11 cellular contexts compared by ENCODE assay signal in genomic region chr12:122099280-122099749, GRCh38. TPM values are rescaled to one million over a fixed set of nuclear protein-coding genes. Genes with fewer than 3 reads are reported as not detected.
DNase-seq lines count a peak whose midpoint lies in the region; ATAC-seq lines count a peak whose summit lies in the region.
"Had no signal": no experiment of that assay in that cellular context is flagged by ENCODE, and none has a peak within 500 bp of the region (broad histone marks: within the 10 kb centered on the region; RNA-seq: fewer than 3 reads in every experiment).

No MANE protein-coding gene starts in this region.

- peak; percentile 28 for ATAC-seq in activated T-helper 17 cell treated with anti-CD3 and anti-CD28 coated beads, Interleukin-2, amount 50 U/mL, for 72 hours (replicated peaks)
- ATAC-seq in memory B cell (ENCODE audit: low read depth) (no peak), HG02938 (IDR thresholded peaks at IDR 0.05; ENCODE audit: unreplicated experiment) (no peak)

- H3K9me3 ChIP-seq in thymus (ENCODE audit: control insufficient read depth), result no peaks in the 10 kb centered on the region

- no peaks in the 10 kb centered on the region for H3K27me3 ChIP-seq in thymus (ENCODE audit: control insufficient read depth, insufficient read depth)
- H3K27me3 ChIP-seq: neural progenitor cell had no signal

- H3K27ac Mint-ChIP-seq in activated T-cell treated with anti-CD3 and anti-CD28 coated beads, Interleukin-2, amount 50 U/mL, for 24 hours, result peak overlapping the region; percentile 78
- peak overlapping the region; percentile 85 for H3K27ac Mint-ChIP-seq in activated T-helper 17 cell treated with anti-CD3 and anti-CD28 coated beads, Interleukin-2, amount 50 U/mL, for 72 hours
- H3K27ac Mint-ChIP-seq in memory B cell, result peak overlapping the region; percentile 73

- 88% methylated on average over 6 of the region's 6 CpGs for WGBS in thymus

- peaks cover 6% of the 10 kb centered on the region for H3K36me3 Mint-ChIP-seq in activated T-cell treated with anti-CD3 and anti-CD28 coated beads, Interleukin-2, amount 50 U/mL, for 24 hours (ENCODE audit: low read depth)
- H3K36me3 Mint-ChIP-seq in activated T-helper 17 cell treated with anti-CD3 and anti-CD28 coated beads, Interleukin-2, amount 50 U/mL, for 72 hours (ENCODE audit: low read depth), result no peaks in the 10 kb centered on the region
- H3K36me3 Mint-ChIP-seq in memory B cell, result peaks cover 6% of the 10 kb centered on the region

- H3K36me3 ChIP-seq in thymus (ENCODE audit: control insufficient read depth, insufficient read depth), result no peaks in the 10 kb centered on the region
- H3K36me3 ChIP-seq: neural progenitor cell had no signal

- H3K4me1 Mint-ChIP-seq in activated T-cell treated with anti-CD3 and anti-CD28 coated beads, Interleukin-2, amount 50 U/mL, for 24 hours (ENCODE audit: low read depth), result peaks cover 72% of the 10 kb centered on the region
- peaks cover 30% of the 10 kb centered on the region for H3K4me1 Mint-ChIP-seq in activated T-helper 17 cell treated with anti-CD3 and anti-CD28 coated beads, Interleukin-2, amount 50 U/mL, for 72 hours
- peaks cover 36% of the 10 kb centered on the region for H3K4me1 Mint-ChIP-seq in memory B cell

- H3K27ac ChIP-seq in thymus (ENCODE audit: low read depth), result peak overlapping the region; percentile 64
- H3K27ac ChIP-seq: neural progenitor cell had no signal

- no peaks in the 10 kb centered on the region for H3K27me3 Mint-ChIP-seq in activated T-cell treated with anti-CD3 and anti-CD28 coated beads, Interleukin-2, amount 50 U/mL, for 24 hours
- no peaks in the 10 kb centered on the region for H3K27me3 Mint-ChIP-seq in activated T-helper 17 cell treated with anti-CD3 and anti-CD28 coated beads, Interleukin-2, amount 50 U/mL, for 72 hours
- no peaks in the 10 kb centered on the region for H3K27me3 Mint-ChIP-seq in memory B cell

- H3K4me3 ChIP-seq in thymus (ENCODE audit: low read length), result no peak overlapping the region
- H3K4me3 ChIP-seq: neural progenitor cell had no signal

- H3K9me3 Mint-ChIP-seq in activated T-cell treated with anti-CD3 and anti-CD28 coated beads, Interleukin-2, amount 50 U/mL, for 24 hours, result no peaks in the 10 kb centered on the region
- H3K9me3 Mint-ChIP-seq in activated T-helper 17 cell treated with anti-CD3 and anti-CD28 coated beads, Interleukin-2, amount 50 U/mL, for 72 hours, result no peaks in the 10 kb centered on the region
- no peaks in the 10 kb centered on the region for H3K9me3 Mint-ChIP-seq in memory B cell

- peaks cover 21% of the 10 kb centered on the region for H3K4me1 ChIP-seq in thymus (ENCODE audit: control insufficient read depth, insufficient read depth, low read length)

- no peak overlapping the region for H3K4me3 Mint-ChIP-seq in activated T-cell treated with anti-CD3 and anti-CD28 coated beads, Interleukin-2, amount 50 U/mL, for 24 hours
- H3K4me3 Mint-ChIP-seq in activated T-helper 17 cell treated with anti-CD3 and anti-CD28 coated beads, Interleukin-2, amount 50 U/mL, for 72 hours, result peak overlapping the region; percentile 81
- peak overlapping the region; percentile 32 for H3K4me3 Mint-ChIP-seq in memory B cell
- H3K4me3 Mint-ChIP-seq: neural progenitor cell had no signal

- DNase-seq in activated T-cell treated with anti-CD3 and anti-CD28 coated beads, Interleukin-2, amount 50 U/mL, for 24 hours, result no peak
- no peak for DNase-seq in activated T-cell treated with anti-CD3 and anti-CD28 coated beads, Interleukin-2, amount 50 U/mL, for 1 hour
- DNase-seq in memory B cell (ENCODE audit: low spot score in 2 of 2), result no peak
- no peak for DNase-seq in stimulated activated CD4-positive, alpha-beta T cell treated with anti-CD3 and anti-CD28 coated beads, Interleukin-2, amount 100 ng/mL, for 24 hours
- no peak for DNase-seq in A172 (ENCODE audit: low spot score)
- DNase-seq: AML-193, amniotic stem cell had no signal

RNA-seq across cellular contexts. Expression of gene MLXIP, which starts 20.8 kb away (rescaled TPM):
- total RNA-seq in activated T-helper 17 cell treated with anti-CD3 and anti-CD28 coated beads, Interleukin-2, amount 50 U/mL, for 72 hours, result 10 to 100 TPM; 19.7 to 28.9 TPM
- 31.9 TPM for polyA plus RNA-seq in thymus
- 5.4 and 10.1 TPM in 2 replicates for total RNA-seq in A172 (2014; rRNA removed; shearing (Covaris generic))
